Comparison of ENCODE assay signal across 19 cellular contexts in the genomic region with DNA sequence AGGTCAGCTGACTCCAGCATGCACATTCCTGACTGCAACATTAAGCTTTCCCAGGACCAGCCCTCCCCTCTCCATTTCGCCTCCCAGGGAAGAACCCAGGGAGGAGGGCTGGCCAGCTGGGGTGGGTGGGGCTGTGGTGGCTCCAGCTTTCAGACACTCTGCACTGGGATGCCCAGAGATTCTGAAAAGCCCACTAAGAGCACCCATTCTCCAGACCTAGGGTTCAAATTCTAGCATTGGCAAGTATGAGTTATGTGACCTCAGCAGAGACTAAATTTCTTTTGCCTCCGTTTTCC. TPM values are rescaled to one million over a fixed set of nuclear protein-coding genes. Genes with fewer than 3 reads are reported as not detected.
DNase-seq lines count a peak whose midpoint lies in the region; ATAC-seq and TF ChIP-seq lines count a peak whose summit lies in the region.
"Had no signal": no experiment of that assay in that cellular context is flagged by ENCODE, and none has a peak within 500 bp of the region (broad histone marks: within the 10 kb centered on the region; RNA-seq: fewer than 3 reads in every experiment).

No MANE protein-coding gene starts in this region.

- no peak overlapping the region for H4K8ac ChIP-seq in mesendoderm (ENCODE audit: low read depth, low read length)

- H3K9me3 Mint-ChIP-seq in GM23338: no peaks in the 10 kb centered on the region
- H3K9me3 Mint-ChIP-seq in activated naive CD8-positive, alpha-beta T cell treated with anti-CD3 and anti-CD28 coated beads for 36 hours: no peaks in the 10 kb centered on the region
- H3K9me3 Mint-ChIP-seq: activated CD4-positive, alpha-beta T cell treated with anti-CD3 and anti-CD28 coated beads, Interleukin-2, amount 10 ng/mL, durations not matched to agents 24 days and 14 days; naive B cell; stimulated activated naive CD8-positive, alpha-beta T cell treated with anti-CD3 and anti-CD28 coated beads, Interleukin-15, Interleukin-2, amounts not matched to agents 100 ng/mL and 50 ng/mL, for 24 hours; T-helper 1 cell treated with Interleukin-12 subunit alpha and Interleukin-12 subunit beta and Interleukin-4 antibody, amounts not matched to agents 30 μg/mL and 1 μg/mL, for 36 hours had no signal

- intact Hi-C loops in posterior vena cava (cut with DNase I): loop anchor here in 1 of 2 donors (2.0 kb wide), 1 partner anchor 382 kb away; no protein-coding TSS in a partner anchor

- H3K4me2 ChIP-seq in BLaER1 treated with 17β-estradiol and CSF1 and Interleukin-3, amounts not matched to agents 10 nM and 100 nM: peak overlapping the region; percentile 56 to 93 (median 78); a peak in 21 of 22 replicates
- H3K4me2 ChIP-seq in GM23338 (no peak overlapping the region), mesendoderm (ENCODE audit: low read length) (no peak overlapping the region)

- H2AFZ ChIP-seq in GM23338: no peak overlapping the region
- H2AFZ ChIP-seq: PC-9 had no signal

- H3K79me1 ChIP-seq in mesendoderm (ENCODE audit: low read length): no peaks in the 10 kb centered on the region

- H3K4me1 ChIP-seq in BLaER1 treated with 17β-estradiol and CSF1 and Interleukin-3, amounts not matched to agents 10 nM and 100 nM: peaks cover 45 to 66% (median 57%) of the 10 kb centered on the region in 10 experiments
- peaks cover 3% of the 10 kb centered on the region; the same call in 1 of the 2 replicates for H3K4me1 ChIP-seq in GM23338 (ENCODE audit: insufficient read depth)
- no peaks in the 10 kb centered on the region for H3K4me1 ChIP-seq in mesendoderm (ENCODE audit: control insufficient read depth, low read depth, low read length)

- no peak overlapping the region for H3K27ac Mint-ChIP-seq in GM23338
- H3K27ac Mint-ChIP-seq in activated naive CD8-positive, alpha-beta T cell treated with anti-CD3 and anti-CD28 coated beads for 36 hours: no peak overlapping the region
- H3K27ac Mint-ChIP-seq: activated CD4-positive, alpha-beta T cell treated with anti-CD3 and anti-CD28 coated beads, Interleukin-2, amount 10 ng/mL, durations not matched to agents 24 days and 14 days; stimulated activated naive CD8-positive, alpha-beta T cell treated with anti-CD3 and anti-CD28 coated beads, Interleukin-15, Interleukin-2, amounts not matched to agents 100 ng/mL and 50 ng/mL, for 24 hours; T-helper 1 cell treated with Interleukin-12 subunit alpha and Interleukin-12 subunit beta and Interleukin-4 antibody, amounts not matched to agents 30 μg/mL and 1 μg/mL, for 36 hours had no signal

- no peak overlapping the region for H3K18ac ChIP-seq in mesendoderm (ENCODE audit: low read length)

- H3K4me3 ChIP-seq in BLaER1 treated with 17β-estradiol and CSF1 and Interleukin-3, amounts not matched to agents 10 nM and 100 nM: no peak overlapping the region
- H3K4me3 ChIP-seq in GM23338 (no peak overlapping the region), mesendoderm (ENCODE audit: low read length) (no peak overlapping the region)
- H3K4me3 ChIP-seq: PC-9, SJCRH30, thyroid gland had no signal

- H2AK5ac ChIP-seq in mesendoderm (ENCODE audit: low read length): no peak overlapping the region

- H3K27me3 Mint-ChIP-seq in GM23338 (ENCODE audit: insufficient read depth, low read depth, poor library complexity): peaks cover 51% of the 10 kb centered on the region
- H3K27me3 Mint-ChIP-seq in activated naive CD8-positive, alpha-beta T cell treated with anti-CD3 and anti-CD28 coated beads for 36 hours: peaks cover 48% of the 10 kb centered on the region

- DNase-seq in GM23338 (ENCODE audit: low spot score) (peak; percentile 13), cerebellar cortex (ENCODE audit: low spot score) (peak; percentile 47), posterior vena cava (ENCODE audit: low spot score) (peak; percentile 24), mesendoderm (no peak)
- DNase-seq in activated naive CD8-positive, alpha-beta T cell treated with anti-CD3 and anti-CD28 coated beads for 36 hours: no peak
- DNase-seq: activated CD4-positive, alpha-beta T cell treated with anti-CD3 and anti-CD28 coated beads, Interleukin-2, amount 10 ng/mL, durations not matched to agents 24 days and 14 days; naive B cell; occipital lobe; stimulated activated CD4-positive, alpha-beta T cell treated with anti-CD3 and anti-CD28 coated beads, Interleukin-4, amount 100 ng/mL, for 24 hours had no signal

- H3K36me3 ChIP-seq in BLaER1 treated with 17β-estradiol and CSF1 and Interleukin-3, amounts not matched to agents 10 nM and 100 nM: no peaks in the 10 kb centered on the region
- H3K36me3 ChIP-seq in GM23338 (ENCODE audit: insufficient read depth) (no peaks in the 10 kb centered on the region), mesendoderm (ENCODE audit: control insufficient read depth, insufficient read depth, low read length) (no peaks in the 10 kb centered on the region)
- H3K36me3 ChIP-seq: SJCRH30, thyroid gland had no signal

- H3K27ac ChIP-seq in BLaER1 treated with 17β-estradiol and CSF1 and Interleukin-3, amounts not matched to agents 10 nM and 100 nM: no peak overlapping the region
- no peak overlapping the region for H3K27ac ChIP-seq in GM23338 (ENCODE audit: low read depth)
- no peak overlapping the region for H3K27ac ChIP-seq in mesendoderm (ENCODE audit: low read depth, low read length)
- H3K27ac ChIP-seq: PC-9, SJCRH30, thyroid gland had no signal

- no peaks in the 10 kb centered on the region for H3K36me3 Mint-ChIP-seq in GM23338 (ENCODE audit: low read depth)
- H3K36me3 Mint-ChIP-seq in activated naive CD8-positive, alpha-beta T cell treated with anti-CD3 and anti-CD28 coated beads for 36 hours: no peaks in the 10 kb centered on the region
- H3K36me3 Mint-ChIP-seq: brain, naive B cell had no signal

- H2BK15ac ChIP-seq in mesendoderm (replicated peaks; ENCODE audit: low read depth): no peak overlapping the region

- no peaks in the 10 kb centered on the region for H3K79me2 ChIP-seq in GM23338 (replicated peaks; ENCODE audit: insufficient read depth)
- H3K79me2 ChIP-seq in mesendoderm (ENCODE audit: control insufficient read depth, insufficient read depth, low read length): no peaks in the 10 kb centered on the region

- H4K20me1 ChIP-seq in BLaER1 treated with 17β-estradiol and CSF1 and Interleukin-3, amounts not matched to agents 10 nM and 100 nM: peaks cover 0 to 22% (median 0%) of the 10 kb centered on the region in 11 experiments; a peak in 4 of 22 replicates
- no peaks in the 10 kb centered on the region; the same call in 1 of the 2 replicates for H4K20me1 ChIP-seq in GM23338 (replicated peaks; ENCODE audit: insufficient read depth)

- no peak overlapping the region for H3K56ac ChIP-seq in mesendoderm (ENCODE audit: low read length)

- H3F3A ChIP-seq in GM23338 (replicated peaks; ENCODE audit: low read depth): no peaks in the 10 kb centered on the region

- H4K5ac ChIP-seq in mesendoderm (ENCODE audit: low read length): no peak overlapping the region

- H3K23ac ChIP-seq in mesendoderm (ENCODE audit: low read length): no peak overlapping the region

- H2BK5ac ChIP-seq in mesendoderm (ENCODE audit: low read length): no peak overlapping the region

- H3K9ac ChIP-seq in BLaER1 treated with 17β-estradiol and CSF1 and Interleukin-3, amounts not matched to agents 10 nM and 100 nM: no peak overlapping the region; a peak in 1 of 22 replicates
- H3K9ac ChIP-seq in mesendoderm (ENCODE audit: low read length): no peak overlapping the region

- H3K27me3 ChIP-seq in BLaER1 treated with 17β-estradiol and CSF1 and Interleukin-3, amounts not matched to agents 10 nM and 100 nM: peaks cover 19 to 55% (median 38%) of the 10 kb centered on the region in 11 experiments
- H3K27me3 ChIP-seq in GM23338 (ENCODE audit: insufficient read depth) (peaks cover 76% of the 10 kb centered on the region), mesendoderm (ENCODE audit: insufficient read depth, low read length, poor library complexity) (peaks cover 30% of the 10 kb centered on the region)
- H3K27me3 ChIP-seq: thyroid gland had no signal

- no peaks in the 10 kb centered on the region for H3K9me2 ChIP-seq in GM23338 (ENCODE audit: insufficient read depth)

- no peak for TF ChIP-seq CTCF in GM23338 (conservative IDR thresholded peaks at IDR 0.05; ENCODE audit: low read depth in 2 of 2)

- no peaks in the 10 kb centered on the region for H3K9me3 ChIP-seq in BLaER1 treated with 17β-estradiol and CSF1 and Interleukin-3, amounts not matched to agents 10 nM and 100 nM (replicated peaks in 1 of 11)
- H3K9me3 ChIP-seq: SJCRH30, thyroid gland had no signal

- no peak overlapping the region for H2BK120ac ChIP-seq in mesendoderm (ENCODE audit: low read depth, low read length)

- H3K4me1 Mint-ChIP-seq in GM23338: peaks cover 13% of the 10 kb centered on the region
- no peaks in the 10 kb centered on the region for H3K4me1 Mint-ChIP-seq in activated naive CD8-positive, alpha-beta T cell treated with anti-CD3 and anti-CD28 coated beads for 36 hours
- H3K4me1 Mint-ChIP-seq: activated CD4-positive, alpha-beta T cell treated with anti-CD3 and anti-CD28 coated beads, Interleukin-2, amount 10 ng/mL, durations not matched to agents 24 days and 14 days had no signal

- ATAC-seq in GM23338 (no peak), HG02763 (IDR thresholded peaks at IDR 0.05; ENCODE audit: unreplicated experiment) (no peak)

- H3K4ac ChIP-seq in mesendoderm (ENCODE audit: low read depth, low read length): no peak overlapping the region

- WGBS in mesendoderm (ENCODE audit: extremely low coverage, insufficient coverage, low lambda C conversion rate): no CpG with 5 or more reads among the region's 2 CpGs

- no peak overlapping the region for H3K4me3 Mint-ChIP-seq in GM23338
- no peak overlapping the region for H3K4me3 Mint-ChIP-seq in activated naive CD8-positive, alpha-beta T cell treated with anti-CD3 and anti-CD28 coated beads for 36 hours
- H3K4me3 Mint-ChIP-seq: activated CD4-positive, alpha-beta T cell treated with anti-CD3 and anti-CD28 coated beads, Interleukin-2, amount 10 ng/mL, durations not matched to agents 24 days and 14 days; naive B cell; stimulated activated naive CD8-positive, alpha-beta T cell treated with anti-CD3 and anti-CD28 coated beads, Interleukin-15, Interleukin-2, amounts not matched to agents 100 ng/mL and 50 ng/mL, for 24 hours; T-helper 1 cell treated with Interleukin-12 subunit alpha and Interleukin-12 subunit beta and Interleukin-4 antibody, amounts not matched to agents 30 μg/mL and 1 μg/mL, for 36 hours had no signal

RNA-seq across cellular contexts. Expression of a gene that starts 7.8 kb away (rescaled TPM):
- 0.14 TPM in 1 of 2 replicates, not detected in the other for total RNA-seq in GM23338 (2014; rRNA removed; shearing (Covaris generic))
- 0.19 and 0.27 TPM in 2 replicates for polyA plus RNA-seq in GM23338 (2016; fragmentation: Nextera tagmentation; extraction: Ambion mirVana)
- under 1 TPM in 1 of 2 donors, not detected in 1; 0.23 TPM for total RNA-seq in posterior vena cava
- polyA plus RNA-seq in mesendoderm (2013, experiment 1 of 2): 0.13 TPM
- polyA plus RNA-seq in mesendoderm (2013, experiment 2 of 2): 0.06 TPM
- under 1 TPM; 0.16 to 0.19 TPM for total RNA-seq in activated naive CD8-positive, alpha-beta T cell treated with anti-CD3 and anti-CD28 coated beads for 36 hours
- total RNA-seq: lung microvascular endothelial cell, occipital lobe, renal cortical epithelial cell, SJCRH30 had no signal

RNA-seq across cellular contexts. Expression of a gene that starts 18.2 kb away (rescaled TPM):
- 0.10 and 0.58 TPM in 2 replicates for total RNA-seq in GM23338 (2014; rRNA removed; shearing (Covaris generic))
- polyA plus RNA-seq in GM23338 (2016; fragmentation: Nextera tagmentation; extraction: Ambion mirVana): 0.79 and 0.80 TPM in 2 replicates
- under 1 TPM in 1 of 2 donors, not detected in 1; 0.19 TPM for total RNA-seq in posterior vena cava
- polyA plus RNA-seq in mesendoderm (2013, experiment 1 of 2): 0.55 TPM
- polyA plus RNA-seq in mesendoderm (2013, experiment 2 of 2): 0.31 TPM
- under 1 TPM; 0.62 to 0.70 TPM for total RNA-seq in activated naive CD8-positive, alpha-beta T cell treated with anti-CD3 and anti-CD28 coated beads for 36 hours
- total RNA-seq: lung microvascular endothelial cell, occipital lobe had no signal

Comparison
In these comparisons a context has a peak if more than half of its experiments do, and no peak if none do; other contexts are left out.
1. H3K4me2 ChIP-seq: peak in BLaER1 treated with 17β-estradiol and CSF1 and Interleukin-3, amounts not matched to agents 10 nM and 100 nM (11 of 11); none in GM23338 (single experiment) and mesendoderm (single experiment).
2. DNase-seq: peak in GM23338 (single experiment), cerebellar cortex (single experiment) and posterior vena cava (single experiment); none in mesendoderm (single experiment) and activated naive CD8-positive, alpha-beta T cell treated with anti-CD3 and anti-CD28 coated beads for 36 hours (single experiment).